ENCODE assay signal across 37 cellular contexts in genomic region chr19:34382471-34382870, GRCh38.
"Had no signal": no experiment of that assay in that cellular context is flagged by ENCODE, and none has a peak within 500 bp of the region (broad histone marks: within the 10 kb centered on the region; RNA-seq: fewer than 3 reads in every experiment).

No MANE protein-coding gene starts in this region.

- H3K27me3 Mint-ChIP-seq: activated CD4-positive, alpha-beta memory T cell treated with anti-CD3 and anti-CD28 coated beads, Interleukin-2, amount 10 ng/mL, durations not matched to agents 7 days and 5 days; activated naive CD4-positive, alpha-beta T cell treated with anti-CD3 and anti-CD28 coated beads, Interleukin-2, amount 10 ng/mL, durations not matched to agents 7 days and 5 days; activated naive CD8-positive, alpha-beta T cell treated with anti-CD3 and anti-CD28 coated beads for 36 hours; IgD-negative memory B cell; T-cell had no signal

- H3K4me2 ChIP-seq: PC-9 had no signal

- H3K9me3 ChIP-seq: ascending aorta, MG63 had no signal

- H3K4me1 ChIP-seq: ascending aorta had no signal

- H3K27me3 ChIP-seq: ascending aorta, cardiac muscle cell, MG63 had no signal

- H3K27ac Mint-ChIP-seq: activated CD4-positive, alpha-beta memory T cell treated with anti-CD3 and anti-CD28 coated beads, Interleukin-2, amount 10 ng/mL, durations not matched to agents 7 days and 5 days; activated naive CD4-positive, alpha-beta T cell treated with anti-CD3 and anti-CD28 coated beads, Interleukin-2, amount 10 ng/mL, durations not matched to agents 7 days and 5 days; activated naive CD8-positive, alpha-beta T cell treated with anti-CD3 and anti-CD28 coated beads for 36 hours; T-cell had no signal

- H3K27ac ChIP-seq: ascending aorta, cardiac muscle cell, PC-9, RWPE1, WERI-Rb-1 had no signal

- H2AFZ ChIP-seq: PC-9 had no signal

- ATAC-seq: activated T-cell treated with anti-CD3 and anti-CD28 coated beads, Interleukin-2, amount 50 U/mL, for 4 hours; Right ventricle myocardium inferior; SK-N-SH treated with all-trans-retinoic acid at 6 μM for 48 hours; T-cell had no signal

- H3K9me3 Mint-ChIP-seq: activated CD4-positive, alpha-beta memory T cell treated with anti-CD3 and anti-CD28 coated beads, Interleukin-2, amount 10 ng/mL, durations not matched to agents 7 days and 5 days; activated naive CD4-positive, alpha-beta T cell treated with anti-CD3 and anti-CD28 coated beads, Interleukin-2, amount 10 ng/mL, durations not matched to agents 7 days and 5 days; activated naive CD8-positive, alpha-beta T cell treated with anti-CD3 and anti-CD28 coated beads for 36 hours; activated T-cell treated with anti-CD3 and anti-CD28 coated beads, Interleukin-2, amount 50 U/mL, for 4 hours; activated T-helper 1 cell treated with anti-CD3 and anti-CD28 coated beads, Interleukin-12 subunit alpha, Interleukin-12 subunit beta, Interleukin-2, Interleukin-4 antibody, amounts not matched to agents 30 ng/mL and 10 ng/mL and 1 ng/mL, durations not matched to agents 14 hours and 24 hours and 36 hours; IgD-negative memory B cell; T-cell had no signal

- DNase-seq: activated CD4-positive, alpha-beta memory T cell treated with anti-CD3 and anti-CD28 coated beads, Interleukin-2, amount 10 ng/mL, durations not matched to agents 7 days and 5 days; activated CD4-positive, alpha-beta T cell treated with anti-CD3 and anti-CD28 coated beads for 1 hour; activated CD4-positive, alpha-beta T cell treated with anti-CD3 and anti-CD28 coated beads for 48 hours; activated CD4-positive, CD25-positive, alpha-beta regulatory T cell; activated effector memory CD4-positive, alpha-beta T cell treated with Interleukin-2 at 50 U/mL for 16 hours; activated naive CD4-positive, alpha-beta T cell treated with anti-CD3 and anti-CD28 coated beads, Interleukin-2, amount 10 ng/mL, durations not matched to agents 7 days and 5 days; activated naive CD8-positive, alpha-beta T cell treated with anti-CD3 and anti-CD28 coated beads for 36 hours; activated T-cell treated with anti-CD3 and anti-CD28 coated beads, Interleukin-2, amount 50 U/mL, for 4 hours; amygdala; cerebellar nuclear complex; Kasumi-1; KG1; MG63; NCI-H1048; NCI-H1105 treated with DMSO at 0.1 percent for 48 hours; NCI-H1436; NCI-H1694; NCI-H1930; NCI-H2081 treated with DMSO at 0.1 percent for 48 hours; NCI-H226; NCI-H446 treated with DMSO at 0.1 percent for 48 hours; NCI-H526; NCI-H748 treated with DMSO at 0.1 percent for 48 hours; NK-92 treated with Interleukin-12 subunit alpha and Interleukin-12 subunit beta, amount 100 ng/mL, for 24 hours; PC-9; SIG-M5; T-cell; T-helper 2 cell; T-helper 9 cell; WERI-Rb-1 had no signal

- H3K4me1 Mint-ChIP-seq: activated CD4-positive, alpha-beta memory T cell treated with anti-CD3 and anti-CD28 coated beads, Interleukin-2, amount 10 ng/mL, durations not matched to agents 7 days and 5 days; activated naive CD8-positive, alpha-beta T cell treated with anti-CD3 and anti-CD28 coated beads for 36 hours had no signal

- H3K4me3 ChIP-seq: ascending aorta, cardiac muscle cell, MG63, PC-9 had no signal

- H3K4me3 Mint-ChIP-seq: activated CD4-positive, alpha-beta memory T cell treated with anti-CD3 and anti-CD28 coated beads, Interleukin-2, amount 10 ng/mL, durations not matched to agents 7 days and 5 days; activated naive CD4-positive, alpha-beta T cell treated with anti-CD3 and anti-CD28 coated beads, Interleukin-2, amount 10 ng/mL, durations not matched to agents 7 days and 5 days; activated naive CD8-positive, alpha-beta T cell treated with anti-CD3 and anti-CD28 coated beads for 36 hours; activated T-cell treated with anti-CD3 and anti-CD28 coated beads, Interleukin-2, amount 50 U/mL, for 4 hours; activated T-helper 1 cell treated with anti-CD3 and anti-CD28 coated beads, Interleukin-12 subunit alpha, Interleukin-12 subunit beta, Interleukin-2, Interleukin-4 antibody, amounts not matched to agents 30 ng/mL and 10 ng/mL and 1 ng/mL, durations not matched to agents 14 hours and 24 hours and 36 hours; IgD-negative memory B cell; T-cell had no signal
